ENCODE assay signal across 39 cellular contexts in the genomic region with DNA sequence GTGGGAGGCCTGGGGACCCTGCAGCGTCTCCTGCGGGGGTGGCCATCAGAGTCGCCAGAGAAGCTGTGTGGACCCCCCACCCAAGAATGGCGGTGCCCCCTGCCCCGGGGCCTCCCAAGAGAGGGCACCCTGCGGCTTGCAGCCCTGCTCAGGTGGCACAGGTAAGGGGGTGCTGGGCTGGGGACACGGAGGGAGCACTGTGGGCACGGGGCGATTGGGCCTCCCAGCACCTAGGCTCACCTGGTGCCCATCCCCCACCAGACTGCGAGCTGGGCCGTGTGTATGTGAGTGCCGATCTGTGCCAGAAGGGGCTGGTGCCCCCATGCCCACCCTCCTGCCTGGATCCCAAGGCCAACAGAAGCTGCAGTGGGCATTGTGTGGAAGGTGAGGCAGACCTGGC. TPM values are rescaled to one million over a fixed set of nuclear protein-coding genes. Genes with fewer than 3 reads are reported as not detected.
"Had no signal": no experiment of that assay in that cellular context is flagged by ENCODE, and none has a peak within 500 bp of the region (broad histone marks: within the 10 kb centered on the region; RNA-seq: fewer than 3 reads in every experiment).

No MANE protein-coding gene starts in this region.

- H3K4me3 Mint-ChIP-seq: activated naive CD4-positive, alpha-beta T cell treated with anti-CD3 and anti-CD28 coated beads for 36 hours; activated naive CD4-positive, alpha-beta T cell treated with anti-CD3 and anti-CD28 coated beads, Interleukin-2, amount 10 ng/mL, durations not matched to agents 7 days and 5 days; activated naive CD4-positive, alpha-beta T cell treated with anti-CD3 and anti-CD28 coated beads, Interleukin-2, amount 50 U/mL, for 24 hours; activated naive CD8-positive, alpha-beta T cell; activated naive CD8-positive, alpha-beta T cell treated with anti-CD3 and anti-CD28 coated beads for 36 hours; activated naive CD8-positive, alpha-beta T cell treated with anti-CD3 and anti-CD28 coated beads, Interleukin-2, amount 10 ng/mL, durations not matched to agents 7 days and 5 days; activated naive CD8-positive, alpha-beta T cell treated with anti-CD3 and anti-CD28 coated beads, Interleukin-2, amount 50 U/mL, for 24 hours; activated T-cell treated with anti-CD3 and anti-CD28 coated beads, Interleukin-2, amount 50 U/mL, for 24 hours; activated T-cell treated with anti-CD3 and anti-CD28 coated beads, Interleukin-2, amount 50 U/mL, for 4 hours; activated T-cell treated with anti-CD3 and anti-CD28 coated beads, Interleukin-2, amount 50 U/mL, for 72 hours; activated T-helper 1 cell treated with anti-CD3 and anti-CD28 coated beads, Interleukin-12 subunit alpha, Interleukin-12 subunit beta, Interleukin-2, Interleukin-4 antibody, amounts not matched to agents 30 ng/mL and 10 ng/mL and 1 ng/mL, durations not matched to agents 14 hours and 24 hours and 36 hours; activated T-helper 17 cell treated with anti-CD3 and anti-CD28 coated beads, Interleukin-2, amount 50 U/mL, for 72 hours; brain; central memory CD8-positive, alpha-beta T cell had no signal

- H3K9me3 ChIP-seq: adrenal gland, ascending aorta, body of pancreas, breast epithelium had no signal

- H3K27me3 ChIP-seq: adrenal gland, ascending aorta, body of pancreas, brain microvascular endothelial cell, breast epithelium, cardiac muscle cell had no signal

- H3K27ac ChIP-seq: adrenal gland, ascending aorta, body of pancreas, brain microvascular endothelial cell, breast epithelium, cardiac muscle cell had no signal

- H3K27me3 Mint-ChIP-seq: activated naive CD4-positive, alpha-beta T cell treated with anti-CD3 and anti-CD28 coated beads, Interleukin-2, amount 50 U/mL, for 24 hours; activated naive CD8-positive, alpha-beta T cell; activated naive CD8-positive, alpha-beta T cell treated with anti-CD3 and anti-CD28 coated beads for 36 hours; activated naive CD8-positive, alpha-beta T cell treated with anti-CD3 and anti-CD28 coated beads, Interleukin-2, amount 50 U/mL, for 24 hours; activated T-cell treated with anti-CD3 and anti-CD28 coated beads, Interleukin-2, amount 50 U/mL, for 24 hours; activated T-helper 17 cell treated with anti-CD3 and anti-CD28 coated beads, Interleukin-2, amount 50 U/mL, for 72 hours had no signal

- H3K27ac Mint-ChIP-seq: activated naive CD4-positive, alpha-beta T cell treated with anti-CD3 and anti-CD28 coated beads for 36 hours; activated naive CD4-positive, alpha-beta T cell treated with anti-CD3 and anti-CD28 coated beads, Interleukin-2, amount 10 ng/mL, durations not matched to agents 7 days and 5 days; activated naive CD4-positive, alpha-beta T cell treated with anti-CD3 and anti-CD28 coated beads, Interleukin-2, amount 50 U/mL, for 24 hours; activated naive CD4-positive, alpha-beta T cell treated with anti-CD3 and anti-CD28 coated beads, Interleukin-2, amount 50 U/mL, for 72 hours; activated naive CD8-positive, alpha-beta T cell; activated naive CD8-positive, alpha-beta T cell treated with anti-CD3 and anti-CD28 coated beads for 36 hours; activated naive CD8-positive, alpha-beta T cell treated with anti-CD3 and anti-CD28 coated beads, Interleukin-2, amount 10 ng/mL, durations not matched to agents 7 days and 5 days; activated naive CD8-positive, alpha-beta T cell treated with anti-CD3 and anti-CD28 coated beads, Interleukin-2, amount 50 U/mL, for 24 hours; activated T-cell treated with anti-CD3 and anti-CD28 coated beads, Interleukin-2, amount 50 U/mL, for 24 hours; activated T-cell treated with anti-CD3 and anti-CD28 coated beads, Interleukin-2, amount 50 U/mL, for 72 hours; activated T-helper 1 cell treated with anti-CD3 and anti-CD28 coated beads, Interleukin-12 subunit alpha, Interleukin-12 subunit beta, Interleukin-2, Interleukin-4 antibody, amounts not matched to agents 30 ng/mL and 10 ng/mL and 1 ng/mL, durations not matched to agents 14 hours and 24 hours and 36 hours; activated T-helper 17 cell treated with anti-CD3 and anti-CD28 coated beads, Interleukin-2, amount 50 U/mL, for 72 hours; activated T-helper 2 cell treated with anti-CD3 and anti-CD28 coated beads, Interferon-gamma antibody, Interleukin-2, Interleukin-4, amounts not matched to agents 10 μg/mL and 5 μg/mL and 100 μg/mL, durations not matched to agents 14 hours and 24 hours and 36 hours; brain had no signal

- ATAC-seq: activated naive CD4-positive, alpha-beta T cell treated with anti-CD3 and anti-CD28 coated beads, Interleukin-2, amount 50 U/mL, for 72 hours; activated naive CD8-positive, alpha-beta T cell treated with anti-CD3 and anti-CD28 coated beads, Interleukin-2, amount 50 U/mL, for 24 hours; activated T-cell treated with anti-CD3 and anti-CD28 coated beads, Interleukin-2, amount 50 U/mL, for 4 hours; activated T-cell treated with anti-CD3 and anti-CD28 coated beads, Interleukin-2, amount 50 U/mL, for 72 hours; activated T-helper 17 cell treated with anti-CD3 and anti-CD28 coated beads, Interleukin-2, amount 50 U/mL, for 72 hours; body of pancreas had no signal

- FAIRE-seq: astrocyte, bronchial epithelial cell had no signal

- H3K9me3 Mint-ChIP-seq: activated naive CD4-positive, alpha-beta T cell treated with anti-CD3 and anti-CD28 coated beads for 36 hours; activated naive CD4-positive, alpha-beta T cell treated with anti-CD3 and anti-CD28 coated beads, Interleukin-2, amount 10 ng/mL, durations not matched to agents 7 days and 5 days; activated naive CD4-positive, alpha-beta T cell treated with anti-CD3 and anti-CD28 coated beads, Interleukin-2, amount 50 U/mL, for 24 hours; activated naive CD4-positive, alpha-beta T cell treated with anti-CD3 and anti-CD28 coated beads, Interleukin-2, amount 50 U/mL, for 72 hours; activated naive CD8-positive, alpha-beta T cell treated with anti-CD3 and anti-CD28 coated beads for 36 hours; activated naive CD8-positive, alpha-beta T cell treated with anti-CD3 and anti-CD28 coated beads, Interleukin-2, amount 10 ng/mL, durations not matched to agents 7 days and 5 days; activated naive CD8-positive, alpha-beta T cell treated with anti-CD3 and anti-CD28 coated beads, Interleukin-2, amount 50 U/mL, for 24 hours; activated T-cell treated with anti-CD3 and anti-CD28 coated beads, Interleukin-2, amount 50 U/mL, for 24 hours; activated T-cell treated with anti-CD3 and anti-CD28 coated beads, Interleukin-2, amount 50 U/mL, for 4 hours; activated T-cell treated with anti-CD3 and anti-CD28 coated beads, Interleukin-2, amount 50 U/mL, for 72 hours; activated T-helper 1 cell treated with anti-CD3 and anti-CD28 coated beads, Interleukin-12 subunit alpha, Interleukin-12 subunit beta, Interleukin-2, Interleukin-4 antibody, amounts not matched to agents 30 ng/mL and 10 ng/mL and 1 ng/mL, durations not matched to agents 14 hours and 24 hours and 36 hours; activated T-helper 17 cell treated with anti-CD3 and anti-CD28 coated beads, Interleukin-2, amount 50 U/mL, for 72 hours; activated T-helper 2 cell treated with anti-CD3 and anti-CD28 coated beads, Interferon-gamma antibody, Interleukin-2, Interleukin-4, amounts not matched to agents 10 μg/mL and 5 μg/mL and 100 μg/mL, durations not matched to agents 14 hours and 24 hours and 36 hours; brain; central memory CD8-positive, alpha-beta T cell had no signal

- H3K4me3 ChIP-seq: adrenal gland, ascending aorta, body of pancreas, breast epithelium, cardiac muscle cell had no signal

- DNase-seq: activated effector memory CD4-positive, alpha-beta T cell treated with anti-CD3 and anti-CD28 coated beads, Interleukin-2, amount 50 U/mL, for 16 hours; activated effector memory CD4-positive, alpha-beta T cell treated with Interleukin-2 at 50 U/mL for 16 hours; activated gamma-delta T cell; activated gamma-delta T cell treated with Interleukin-2 at 50 U/mL for 16 hours; activated naive CD4-positive, alpha-beta T cell; activated naive CD4-positive, alpha-beta T cell treated with anti-CD3 and anti-CD28 coated beads for 36 hours; activated naive CD4-positive, alpha-beta T cell treated with anti-CD3 and anti-CD28 coated beads, Interleukin-2, amount 10 ng/mL, durations not matched to agents 7 days and 5 days; activated naive CD4-positive, alpha-beta T cell treated with anti-CD3 and anti-CD28 coated beads, Interleukin-2, amount 50 U/mL, for 16 hours; activated naive CD4-positive, alpha-beta T cell treated with Interleukin-2 at 50 U/mL for 16 hours; activated naive CD8-positive, alpha-beta T cell treated with anti-CD3 and anti-CD28 coated beads for 36 hours; activated naive CD8-positive, alpha-beta T cell treated with anti-CD3 and anti-CD28 coated beads, Interleukin-2, amount 10 ng/mL, durations not matched to agents 7 days and 5 days; activated naive CD8-positive, alpha-beta T cell treated with anti-CD3 and anti-CD28 coated beads, Interleukin-2, amount 50 U/mL, for 24 hours; activated T-cell treated with anti-CD3 and anti-CD28 coated beads, Interleukin-2, amount 50 U/mL, for 1 hour; activated T-cell treated with anti-CD3 and anti-CD28 coated beads, Interleukin-2, amount 50 U/mL, for 24 hours; activated T-cell treated with anti-CD3 and anti-CD28 coated beads, Interleukin-2, amount 50 U/mL, for 4 hours; activated T-cell treated with anti-CD3 and anti-CD28 coated beads, Interleukin-2, amount 50 U/mL, for 48 hours; activated T-cell treated with anti-CD3 and anti-CD28 coated beads, Interleukin-2, amount 50 U/mL, for 72 hours; adrenal gland; amniotic stem cell; amygdala; anterior cingulate cortex; body of pancreas; brain microvascular endothelial cell; caudate nucleus; central memory CD4-positive, alpha-beta T cell; cerebellar nuclear complex had no signal

- H3K4me1 ChIP-seq: adrenal gland, ascending aorta, body of pancreas, breast epithelium had no signal

- H3K4me1 Mint-ChIP-seq: activated naive CD4-positive, alpha-beta T cell treated with anti-CD3 and anti-CD28 coated beads, Interleukin-2, amount 10 ng/mL, durations not matched to agents 7 days and 5 days; activated naive CD4-positive, alpha-beta T cell treated with anti-CD3 and anti-CD28 coated beads, Interleukin-2, amount 50 U/mL, for 24 hours; activated naive CD8-positive, alpha-beta T cell treated with anti-CD3 and anti-CD28 coated beads for 36 hours; activated naive CD8-positive, alpha-beta T cell treated with anti-CD3 and anti-CD28 coated beads, Interleukin-2, amount 10 ng/mL, durations not matched to agents 7 days and 5 days; activated naive CD8-positive, alpha-beta T cell treated with anti-CD3 and anti-CD28 coated beads, Interleukin-2, amount 50 U/mL, for 24 hours; activated T-helper 17 cell treated with anti-CD3 and anti-CD28 coated beads, Interleukin-2, amount 50 U/mL, for 72 hours; central memory CD8-positive, alpha-beta T cell had no signal

- H3K36me3 ChIP-seq: adrenal gland, ascending aorta, brain microvascular endothelial cell, breast epithelium, cardiac muscle cell had no signal

RNA-seq across cellular contexts. Expression of a gene that starts 29.6 kb away (rescaled TPM):
- total RNA-seq: activated T-helper 2 cell treated with anti-CD3 and anti-CD28 coated beads, Interferon-gamma antibody, Interleukin-2, Interleukin-4, amounts not matched to agents 10 μg/mL and 5 μg/mL and 100 μg/mL, durations not matched to agents 14 hours and 24 hours and 36 hours had no signal
